In the genomic region with DNA sequence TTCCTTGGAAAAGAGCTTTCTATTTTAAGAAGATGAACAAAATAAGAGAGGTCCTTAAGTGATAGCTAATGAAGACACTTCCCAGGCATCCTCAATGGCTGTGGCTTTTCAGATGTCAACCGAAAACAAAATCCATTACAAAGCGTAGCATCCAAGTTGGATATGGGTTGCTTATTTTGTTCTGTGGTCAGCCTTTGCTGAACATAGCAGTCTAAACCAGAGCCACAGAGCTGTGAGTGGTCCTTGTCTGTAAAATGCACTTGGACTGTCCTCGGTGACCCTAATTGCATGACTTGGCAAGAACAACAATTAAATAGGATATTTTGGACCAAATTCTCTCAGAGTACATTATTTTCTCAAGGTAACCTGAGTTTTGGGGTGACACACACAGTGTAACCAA, we compare ENCODE assay signal across 17 cellular contexts. TPM values are rescaled to one million over a fixed set of nuclear protein-coding genes. Genes with fewer than 3 reads are reported as not detected.
DNase-seq lines count a peak whose midpoint lies in the region; ATAC-seq, FAIRE-seq and TF ChIP-seq lines count a peak whose summit lies in the region.
"Had no signal": no experiment of that assay in that cellular context is flagged by ENCODE, and none has a peak within 500 bp of the region (broad histone marks: within the 10 kb centered on the region; RNA-seq: fewer than 3 reads in every experiment).

No MANE protein-coding gene starts in this region.

- H3K4me3 ChIP-seq in astrocyte (ENCODE audit: insufficient read depth, low read depth, low read length) (no peak overlapping the region), lower lobe of right lung (no peak overlapping the region), rectal smooth muscle tissue (ENCODE audit: low read length) (no peak overlapping the region), uterus (no peak overlapping the region)

- H3K27ac ChIP-seq in astrocyte (ENCODE audit: low read depth, low read length) (no peak overlapping the region), lower lobe of right lung (peak overlapping the region; percentile 61), rectal smooth muscle tissue (ENCODE audit: low read depth, low read length) (peak overlapping the region; percentile 55), uterus (peak overlapping the region; percentile 67 to 83)
- H3K27ac ChIP-seq: C4-2B, HL-60 had no signal

- H3K4me1 ChIP-seq in astrocyte (ENCODE audit: insufficient read depth, low read length) (peaks cover 30% of the 10 kb centered on the region), lower lobe of right lung (peaks cover 21% of the 10 kb centered on the region), rectal smooth muscle tissue (ENCODE audit: control insufficient read depth, insufficient read depth, low read length) (peaks cover 38% of the 10 kb centered on the region), uterus (peaks cover 0 to 3% of the 10 kb centered on the region in 2 donors)

- H3K36me3 ChIP-seq in astrocyte (ENCODE audit: insufficient read depth, low read length): no peaks in the 10 kb centered on the region
- H3K36me3 ChIP-seq in lower lobe of right lung: no peaks in the 10 kb centered on the region
- no peaks in the 10 kb centered on the region for H3K36me3 ChIP-seq in rectal smooth muscle tissue (ENCODE audit: control insufficient read depth, insufficient read depth, low read length)
- H3K36me3 ChIP-seq in uterus: no peaks in the 10 kb centered on the region

- no peaks in the 10 kb centered on the region for H3K9me3 Mint-ChIP-seq in astrocyte (ENCODE audit: unreplicated experiment)

- DNase-seq in astrocyte (ENCODE audit: low read depth) (peak; percentile 30), lower lobe of right lung (no peak), uterus (no peak), NCI-H748 treated with DMSO at 0.1 percent for 48 hours (lab: John Stamatoyannopoulos, UW) (no peak)
- DNase-seq: DMS 273 treated with DMSO at 0.1 percent for 48 hours, GF-D8, H9, NCI-H187 treated with DMSO at 0.1 percent for 48 hours, NCI-H526 treated with DMSO at 0.1 percent for 48 hours, SHP77 treated with DMSO at 0.1 percent for 48 hours had no signal

- H3K27ac Mint-ChIP-seq in astrocyte (ENCODE audit: unreplicated experiment): no peak overlapping the region
- H3K27ac Mint-ChIP-seq: H9 had no signal

- no peaks in the 10 kb centered on the region for H4K20me1 ChIP-seq in astrocyte (ENCODE audit: insufficient read depth, low read length)

- TF ChIP-seq POLR2A in uterus (IDR thresholded peaks at IDR 0.05): no peak

- no peaks in the 10 kb centered on the region for H3K79me2 ChIP-seq in astrocyte (ENCODE audit: insufficient read depth, low read length)

- H3K9me3 ChIP-seq in astrocyte (ENCODE audit: insufficient read depth, low read depth, low read length) (no peaks in the 10 kb centered on the region), lower lobe of right lung (no peaks in the 10 kb centered on the region), uterus (no peaks in the 10 kb centered on the region)

- no peak overlapping the region for H2AFZ ChIP-seq in astrocyte (ENCODE audit: low read depth, low read length)

- H3K9ac ChIP-seq in astrocyte (ENCODE audit: low read length) (no peak overlapping the region), rectal smooth muscle tissue (ENCODE audit: low read length) (no peak overlapping the region)

- ATAC-seq in lower lobe of right lung (peak; percentile 21 to 35), HG03175 (IDR thresholded peaks at IDR 0.05; ENCODE audit: unreplicated experiment) (no peak), GM21528 (IDR thresholded peaks at IDR 0.05; ENCODE audit: low FRiP score, unreplicated experiment) (no peak)

- peak overlapping the region; percentile 63 for H3K4me2 ChIP-seq in astrocyte (ENCODE audit: low read length)

- no peak for TF ChIP-seq CTCF in astrocyte (IDR thresholded peaks at IDR 0.05; ENCODE audit: insufficient read depth, low read depth, low read length)
- no peak for TF ChIP-seq CTCF in lower lobe of right lung (IDR thresholded peaks at IDR 0.05)
- no peak for TF ChIP-seq CTCF in uterus (IDR thresholded peaks at IDR 0.05)

- no peak for FAIRE-seq in astrocyte (lab: Jason Lieb, UNC)
- FAIRE-seq: GM12891, HTR-8/SVneo had no signal

- H3K4me1 Mint-ChIP-seq in astrocyte (ENCODE audit: low read depth, unreplicated experiment): peaks cover 6% of the 10 kb centered on the region

- H3K36me3 Mint-ChIP-seq in astrocyte (ENCODE audit: low read depth, unreplicated experiment): no peaks in the 10 kb centered on the region

- no peaks in the 10 kb centered on the region for H3K27me3 Mint-ChIP-seq in astrocyte (ENCODE audit: low read depth, unreplicated experiment)

- H3K4me3 Mint-ChIP-seq in astrocyte (ENCODE audit: unreplicated experiment): no peak overlapping the region
- H3K4me3 Mint-ChIP-seq: H9 had no signal

- intact Hi-C loops in lower lobe of right lung (cut with DNase I) (no loop called here), uterus (cut with DNase I; ENCODE audit: low total_unique reads) (no loop called here)

- no peaks in the 10 kb centered on the region for H3K27me3 ChIP-seq in astrocyte (ENCODE audit: insufficient read depth, low read length)
- no peaks in the 10 kb centered on the region for H3K27me3 ChIP-seq in lower lobe of right lung (ENCODE audit: low read depth)
- no peaks in the 10 kb centered on the region for H3K27me3 ChIP-seq in rectal smooth muscle tissue (ENCODE audit: control insufficient read depth, insufficient read depth, low read length)
- no peaks in the 10 kb centered on the region for H3K27me3 ChIP-seq in uterus

RNA-seq across cellular contexts. Expression of gene BFSP1, which starts 10.4 kb away (rescaled TPM):
- 3.7 and 4.2 TPM in 2 replicates for total RNA-seq in astrocyte
- total RNA-seq in lower lobe of right lung: 2.4 TPM
- total RNA-seq in uterus: 1 to 10 TPM; 1.5 to 5.1 (median 3.1) TPM

RNA-seq across cellular contexts. Expression of gene DSTN, which starts 28.3 kb away (rescaled TPM):
- total RNA-seq in astrocyte: 542 and 552 TPM in 2 replicates
- 347 TPM for total RNA-seq in lower lobe of right lung
- 100 to 1,000 TPM; 294 to 674 (median 623) TPM for total RNA-seq in uterus

Comparison
In these comparisons a context has a peak if more than half of its experiments do, and no peak if none do; other contexts are left out.
1. ATAC-seq: peak in lower lobe of right lung (2 of 2); none in HG03175 (single experiment) and GM21528 (single experiment).